13 cellular contexts compared by ENCODE assay signal in the genomic region with DNA sequence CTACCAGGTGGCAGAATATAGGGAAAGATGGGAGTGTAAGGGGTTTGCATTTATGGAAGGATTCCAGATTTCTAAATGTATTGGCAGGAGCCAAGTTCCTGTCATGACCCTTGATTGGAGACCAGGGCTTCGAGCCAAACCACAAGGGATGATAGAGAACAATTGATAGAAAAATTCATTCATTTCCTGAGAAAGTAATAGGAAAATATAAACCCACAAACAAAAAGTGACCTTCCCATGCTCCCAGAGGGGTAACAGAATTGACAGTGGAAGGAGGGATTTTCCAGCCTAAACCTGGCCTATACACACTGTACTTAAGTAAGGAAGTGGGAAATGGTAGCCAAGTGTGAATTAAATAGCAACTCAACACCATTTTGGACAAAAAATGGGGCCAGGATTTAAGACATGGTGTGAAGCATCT. TPM values are rescaled to one million over a fixed set of nuclear protein-coding genes. Genes with fewer than 3 reads are reported as not detected.
DNase-seq lines count a peak whose midpoint lies in the region; ATAC-seq, FAIRE-seq and TF ChIP-seq lines count a peak whose summit lies in the region.
"Had no signal": no experiment of that assay in that cellular context is flagged by ENCODE, and none has a peak within 500 bp of the region (broad histone marks: within the 10 kb centered on the region; RNA-seq: fewer than 3 reads in every experiment).

No MANE protein-coding gene starts in this region.

- H3K9me3 Mint-ChIP-seq in chondrocyte (ENCODE audit: low read depth), result peaks cover 5% of the 10 kb centered on the region
- H3K9me3 Mint-ChIP-seq: activated T-helper 1 cell treated with anti-CD3 and anti-CD28 coated beads, Interleukin-12 subunit alpha, Interleukin-12 subunit beta, Interleukin-2, Interleukin-4 antibody, amounts not matched to agents 30 ng/mL and 10 ng/mL and 1 ng/mL, durations not matched to agents 14 hours and 24 hours and 36 hours had no signal

- H3K4me2 ChIP-seq in A549, result peak overlapping the region; percentile 79
- H3K4me2 ChIP-seq: KMS-11 had no signal

- no peak for TF ChIP-seq POLR2A in A549 (IDR thresholded peaks at IDR 0.05; ENCODE audit: low read length)

- no peaks in the 10 kb centered on the region for H3K27me3 Mint-ChIP-seq in chondrocyte (ENCODE audit: low read depth)

- no peak for TF ChIP-seq RAD21 in A549 (conservative IDR thresholded peaks at IDR 0.05 in 1 of 2, IDR thresholded peaks at IDR 0.05 in 1 of 2)

- H3K4me3 Mint-ChIP-seq in chondrocyte (ENCODE audit: unreplicated experiment), result no peak overlapping the region
- H3K4me3 Mint-ChIP-seq: activated T-helper 1 cell treated with anti-CD3 and anti-CD28 coated beads, Interleukin-12 subunit alpha, Interleukin-12 subunit beta, Interleukin-2, Interleukin-4 antibody, amounts not matched to agents 30 ng/mL and 10 ng/mL and 1 ng/mL, durations not matched to agents 14 hours and 24 hours and 36 hours had no signal

- peak overlapping the region; percentile 86 to 87 for H3K27ac ChIP-seq in A549
- H3K27ac ChIP-seq: KMS-11 had no signal

- TF ChIP-seq EP300 in A549 (IDR thresholded peaks at IDR 0.05), result no peak; a peak in 1 of 5 replicates

- H3K9me3 ChIP-seq in A549, result no peaks in the 10 kb centered on the region

- peaks cover 69% of the 10 kb centered on the region for H3K4me1 ChIP-seq in A549

- CTCF ChIA-PET in A549 (lab: Yijun Ruan, JAX), result no interaction called here

- peak; percentile 86 for FAIRE-seq in A549 (lab: Jason Lieb, UNC)

- H3K4me3 ChIP-seq in A549, result no peak overlapping the region

- ATAC-seq in A549 (no peak), GM18909 (IDR thresholded peaks at IDR 0.05; ENCODE audit: poor library complexity, unreplicated experiment) (no peak)

- POLR2A ChIA-PET in A549 (lab: Yijun Ruan, JAX), result interaction anchor here (0.9 to 1.9 kb wide), 2 partner anchors 22 to 48 kb away, joined by 3 to 12 read pairs; a partner anchor contains a TSS

- no peaks in the 10 kb centered on the region for H3K36me3 Mint-ChIP-seq in chondrocyte (ENCODE audit: low read depth)

- WGBS in A549 (ENCODE audit: missing lambda C conversion rate), result 10% methylated on average over 1 of the region's 1 CpG

- TF ChIP-seq CTCF in A549 (IDR thresholded peaks at IDR 0.05) (no peak), chondrocyte (IDR thresholded peaks at IDR 0.05) (no peak)

- DNase-seq in A549 (ENCODE audit: low read depth in 1 of 2, low spot score in 1 of 2) (peak in 1 of 2 experiments; percentile 30), NCI-H1105 treated with DMSO at 0.1 percent for 48 hours (lab: John Stamatoyannopoulos, UW) (peak; percentile 69), chondrocyte (ENCODE audit: low spot score) (no peak), mucosa of gallbladder (ENCODE audit: low spot score) (peak; percentile 62), NOMO-1 treated with DMSO at 0.1 percent for 48 hours (lab: John Stamatoyannopoulos, UW; ENCODE audit: unreplicated experiment) (no peak), NCI-H82 treated with DMSO at 0.1 percent for 48 hours (lab: John Stamatoyannopoulos, UW; ENCODE audit: unreplicated experiment) (no peak), NCI-H82 (lab: John Stamatoyannopoulos, UW) (no peak)
- DNase-seq: effector CD4-positive, alpha-beta T cell; kidney; NCI-H524 had no signal

- H3K27ac Mint-ChIP-seq in chondrocyte (ENCODE audit: unreplicated experiment), result peak overlapping the region; percentile 95
- H3K27ac Mint-ChIP-seq: activated T-helper 1 cell treated with anti-CD3 and anti-CD28 coated beads, Interleukin-12 subunit alpha, Interleukin-12 subunit beta, Interleukin-2, Interleukin-4 antibody, amounts not matched to agents 30 ng/mL and 10 ng/mL and 1 ng/mL, durations not matched to agents 14 hours and 24 hours and 36 hours had no signal

- peaks cover 92% of the 10 kb centered on the region for H3K4me1 Mint-ChIP-seq in chondrocyte (ENCODE audit: low read depth)

TF ChIP-seq in A549, 52 proteins besides CTCF, POLR2A, EP300 and RAD21:
- TF ChIP-seq HOXB5 (CRISPR knock-in tag; IDR thresholded peaks at IDR 0.05) (no peak), GATA3 (IDR thresholded peaks at IDR 0.05; ENCODE audit: borderline replicate concordance) (peak; percentile 51; the same call in 1 of the 2 replicates)
- TF ChIP-seq, protein P1, sequence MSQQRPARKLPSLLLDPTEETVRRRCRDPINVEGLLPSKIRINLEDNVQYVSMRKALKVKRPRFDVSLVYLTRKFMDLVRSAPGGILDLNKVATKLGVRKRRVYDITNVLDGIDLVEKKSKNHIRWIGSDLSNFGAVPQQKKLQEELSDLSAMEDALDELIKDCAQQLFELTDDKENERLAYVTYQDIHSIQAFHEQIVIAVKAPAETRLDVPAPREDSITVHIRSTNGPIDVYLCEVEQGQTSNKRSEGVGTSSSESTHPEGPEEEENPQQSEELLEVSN (IDR thresholded peaks at IDR 0.05; ENCODE audit: borderline replicate concordance, low read depth), result 0 out of 2 replicates have a peak, but pooled peaks have one; percentile 35
TF ChIP-seq in A549: peak in this region for 2.

RNA-seq across cellular contexts. Expression of a gene that starts 22.4 kb away (rescaled TPM):
- 0.81 and 1.1 TPM in 2 replicates for polyA plus RNA-seq in A549 (2011; rRNA removed)
- polyA plus RNA-seq in A549 (2012; cell fraction: cytosol; rRNA removed), result 0.12 and 0.13 TPM in 2 replicates
- 0.04 and 0.06 TPM in 2 replicates for polyA plus RNA-seq in A549 (2012; cell fraction: nucleus; rRNA removed)
- polyA plus RNA-seq in A549 (2017; fragmentation: RNase III; extraction: RNeasy Plus Mini Kit Qiagen cat#74134 plus additional on column Dnase treatment), result 0.75 to 0.94 TPM (median 0.77 TPM) in 3 replicates
- polyA minus RNA-seq in A549 (2011; rRNA and poly(A)+ RNA removed), result 0.29 and 0.50 TPM in 2 replicates
- total RNA-seq in chondrocyte, result 3.0 to 3.8 TPM (median 3.3 TPM) in 3 replicates
- total RNA-seq in mucosa of gallbladder, result 11.8 TPM

RNA-seq across cellular contexts. Expression of a gene that starts 27.9 kb away (rescaled TPM):
- polyA plus RNA-seq in A549 (2011; rRNA removed) (80.2 and 96.2 TPM in 2 replicates), A549 (2017; fragmentation: RNase III; extraction: RNeasy Plus Mini Kit Qiagen cat#74134 plus additional on column Dnase treatment) (42.7 to 55.0 TPM (median 51.2 TPM) in 3 replicates)
- polyA plus RNA-seq in A549 (2012; cell fraction: cytosol; rRNA removed), result 15.6 and 17.3 TPM in 2 replicates
- polyA plus RNA-seq in A549 (2012; cell fraction: nucleus; rRNA removed), result 14.3 and 21.2 TPM in 2 replicates
- polyA minus RNA-seq in A549 (2011; rRNA and poly(A)+ RNA removed), result 35.8 and 38.4 TPM in 2 replicates
- total RNA-seq in chondrocyte (35.8 to 52.5 TPM (median 44.1 TPM) in 3 replicates), mucosa of gallbladder (62.0 TPM)

RNA-seq across cellular contexts. Expression of a gene that starts 48.3 kb away (rescaled TPM):
- 1.5 and 1.6 TPM in 2 replicates for polyA plus RNA-seq in A549 (2011; rRNA removed)
- 0.33 and 0.36 TPM in 2 replicates for polyA plus RNA-seq in A549 (2012; cell fraction: cytosol; rRNA removed)
- polyA plus RNA-seq in A549 (2012; cell fraction: nucleus; rRNA removed), result 0.16 and 0.18 TPM in 2 replicates
- polyA plus RNA-seq in A549 (2017; fragmentation: RNase III; extraction: RNeasy Plus Mini Kit Qiagen cat#74134 plus additional on column Dnase treatment), result 2.1 to 2.4 TPM (median 2.2 TPM) in 3 replicates
- polyA minus RNA-seq in A549 (2011; rRNA and poly(A)+ RNA removed), result 0.10 and 0.41 TPM in 2 replicates
- 6.0 to 7.4 TPM (median 6.9 TPM) in 3 replicates for total RNA-seq in chondrocyte
- 11.1 TPM for total RNA-seq in mucosa of gallbladder

Comparison
In these comparisons a context has a peak if more than half of its experiments do, and no peak if none do; other contexts are left out.
1. DNase-seq: peak in NCI-H1105 treated with DMSO at 0.1 percent for 48 hours (single experiment) and mucosa of gallbladder (single experiment); none in chondrocyte (single experiment), NOMO-1 treated with DMSO at 0.1 percent for 48 hours (single experiment), NCI-H82 treated with DMSO at 0.1 percent for 48 hours (single experiment) and NCI-H82 (single experiment).